ENCODE assay signal across 8 cellular contexts in the genomic region with DNA sequence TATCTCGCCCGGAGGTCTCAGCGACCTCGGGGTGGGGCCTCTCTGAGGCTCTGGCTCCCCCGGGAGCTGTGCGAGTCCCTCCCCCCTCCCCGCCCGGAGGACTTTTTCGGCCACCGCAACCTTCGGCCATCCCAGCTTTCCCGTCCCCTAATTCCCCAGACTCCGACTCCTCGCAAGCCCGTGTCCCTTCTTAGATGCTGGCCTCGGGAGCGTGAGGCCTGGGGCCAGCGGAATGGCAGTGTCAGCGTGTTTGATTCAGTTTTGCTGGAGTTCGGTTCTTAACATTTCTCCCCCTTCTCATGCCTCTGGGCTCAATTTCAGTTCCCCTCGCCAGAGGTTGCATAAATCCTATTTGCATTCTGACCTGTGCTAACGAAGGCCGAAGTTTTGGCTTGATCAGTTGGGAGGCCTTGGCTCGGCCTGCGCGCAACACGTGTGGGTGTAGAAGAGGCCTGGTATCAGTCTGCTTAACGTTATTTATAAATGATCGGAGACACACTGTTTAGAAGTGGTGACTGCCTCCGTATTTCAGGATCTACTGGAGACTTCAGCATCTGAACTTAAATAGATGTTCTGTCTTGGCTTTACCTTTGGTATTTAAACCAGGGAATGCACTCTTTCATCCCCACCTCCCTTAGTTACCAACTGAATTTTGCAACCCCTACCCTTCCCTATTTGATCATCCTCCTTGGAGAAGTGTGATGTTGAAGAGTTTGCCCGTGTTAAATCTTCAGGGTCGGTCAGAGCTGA. TPM values are rescaled to one million over a fixed set of nuclear protein-coding genes. Genes with fewer than 3 reads are reported as not detected.
DNase-seq lines count a peak whose midpoint lies in the region; ATAC-seq and TF ChIP-seq lines count a peak whose summit lies in the region.

No MANE protein-coding gene starts in this region.

- no peaks in the 10 kb centered on the region for H3K27me3 ChIP-seq in RWPE2 (ENCODE audit: insufficient read depth, poor library complexity, severe bottlenecking)
- no peaks in the 10 kb centered on the region for H3K27me3 ChIP-seq in breast epithelium
- H3K27me3 ChIP-seq in skeletal muscle tissue (ENCODE audit: control insufficient read depth in 3 of 3, insufficient read depth in 3 of 3, low read length in 3 of 3): no peaks in the 10 kb centered on the region

- intact Hi-C loops in breast epithelium (cut with DNase I; ENCODE audit: low total_unique reads): loop anchor here (2.0 kb wide), 1 partner anchor 34 kb away; a partner anchor contains a TSS

- H3K9ac ChIP-seq in skeletal muscle tissue (ENCODE audit: low read depth in 1 of 3, low read length in 3 of 3): peak overlapping the region; percentile 76 to 86 (median 83)

- H3K4me1 ChIP-seq in RWPE2 (ENCODE audit: insufficient read depth, poor library complexity, severe bottlenecking) (peaks cover 40% of the 10 kb centered on the region), breast epithelium (peaks cover 7 to 8% of the 10 kb centered on the region in 2 donors), skeletal muscle tissue (ENCODE audit: control insufficient read depth in 3 of 3, insufficient read depth in 3 of 3, low read length in 3 of 3) (peaks cover 42 to 51% (median 44%) of the 10 kb centered on the region in 3 donors)

- H3K9me3 ChIP-seq in RWPE2 (ENCODE audit: severe bottlenecking): no peaks in the 10 kb centered on the region
- no peaks in the 10 kb centered on the region for H3K9me3 ChIP-seq in breast epithelium
- no peaks in the 10 kb centered on the region for H3K9me3 ChIP-seq in skeletal muscle tissue (ENCODE audit: control insufficient read depth in 3 of 3, low read length in 3 of 3)

- no peak for TF ChIP-seq POLR2A in breast epithelium (IDR thresholded peaks at IDR 0.05)

- no peak for TF ChIP-seq CTCF in RWPE2 (IDR thresholded peaks at IDR 0.05; ENCODE audit: poor library complexity, severe bottlenecking)
- TF ChIP-seq CTCF in breast epithelium (IDR thresholded peaks at IDR 0.05): no peak

- H3K36me3 ChIP-seq in RWPE2 (ENCODE audit: low read depth) (peaks cover 56% of the 10 kb centered on the region), breast epithelium (no peaks in the 10 kb centered on the region), skeletal muscle tissue (ENCODE audit: control insufficient read depth in 3 of 3, insufficient read depth in 3 of 3, low read length in 3 of 3) (peaks cover 16 to 28% (median 26%) of the 10 kb centered on the region in 3 donors)

- ATAC-seq in RWPE2 (ENCODE audit: low read depth) (no peak), GM21723 (IDR thresholded peaks at IDR 0.05; ENCODE audit: unreplicated experiment) (no peak), HG02852 (IDR thresholded peaks at IDR 0.05; ENCODE audit: unreplicated experiment) (no peak)

- H3K27ac ChIP-seq in RWPE2 (ENCODE audit: poor library complexity, severe bottlenecking): peak overlapping the region; percentile 58
- H3K27ac ChIP-seq in breast epithelium: peak overlapping the region; percentile 92 to 95
- H3K27ac ChIP-seq in skeletal muscle tissue (ENCODE audit: low read depth, low read length): peak overlapping the region; percentile 90

- DNase-seq in NCI-H146 (lab: John Stamatoyannopoulos, UW) (peak; percentile 37), NCI-H146 treated with DMSO at 0.1 percent for 48 hours (lab: John Stamatoyannopoulos, UW; ENCODE audit: unreplicated experiment) (no peak), RWPE2 (ENCODE audit: low spot score) (no peak), breast epithelium (ENCODE audit: low spot score in 2 of 2) (peak in 1 of 2 donors; percentile 34), iPS-NIHi7 (ENCODE audit: extremely low spot score) (peak; percentile 24)

- H3K4me3 ChIP-seq in RWPE2 (ENCODE audit: severe bottlenecking) (peak overlapping the region; percentile 95), breast epithelium (peak overlapping the region; percentile 72 to 87 (median 84)), skeletal muscle tissue (ENCODE audit: low read length in 3 of 3) (peak overlapping the region; percentile 83 to 88 (median 84))

RNA-seq across cellular contexts. Expression of a gene that starts 0.8 kb away (rescaled TPM):
- total RNA-seq in breast epithelium (100 to 1,000 TPM; 341 to 456 (median 362) TPM), skeletal muscle tissue (216 TPM)

RNA-seq across cellular contexts. Expression of a gene that starts 34.7 kb away (rescaled TPM):
- 10 to 100 TPM; 14.4 to 37.5 (median 29.8) TPM for total RNA-seq in breast epithelium
- 27.1 TPM for total RNA-seq in skeletal muscle tissue

Comparison
In these comparisons a context has a peak if more than half of its experiments do, and no peak if none do; other contexts are left out.
1. DNase-seq: peak in NCI-H146 (single experiment) and iPS-NIHi7 (single experiment); none in NCI-H146 treated with DMSO at 0.1 percent for 48 hours (single experiment) and RWPE2 (single experiment).
2. Peak in every context shown above with its lines, with median percentiles within 50 percentile points of each other: H3K27ac ChIP-seq and H3K4me3 ChIP-seq.